ENCODE assay signal across 19 cellular contexts in genomic region chr10:74842301-74842700, GRCh38. TPM values are rescaled to one million over a fixed set of nuclear protein-coding genes. Genes with fewer than 3 reads are reported as not detected.
DNase-seq lines count a peak whose midpoint lies in the region; ATAC-seq, FAIRE-seq and TF ChIP-seq lines count a peak whose summit lies in the region.
"Had no signal": no experiment of that assay in that cellular context is flagged by ENCODE, and none has a peak within 500 bp of the region (broad histone marks: within the 10 kb centered on the region; RNA-seq: fewer than 3 reads in every experiment).

No MANE protein-coding gene starts in this region.

- FAIRE-seq in GM12891 (lab: Jason Lieb, UNC) = peak; percentile 40
- no peak for FAIRE-seq in HepG2 (lab: Jason Lieb, UNC)

- DNase-seq in GM12891 (ENCODE audit: insufficient read length, low spot score) = no peak
- no peak for DNase-seq in T-helper 17 cell
- DNase-seq in WERI-Rb-1 = no peak
- DNase-seq in HepG2 (ENCODE audit: low spot score) = no peak
- DNase-seq: activated CD8-positive, alpha-beta memory T cell treated with anti-CD3 and anti-CD28 coated beads for 24 hours; activated effector memory CD4-positive, alpha-beta T cell treated with anti-CD3 and anti-CD28 coated beads, Interleukin-2, amount 50 U/mL, for 16 hours; C1 segment of cervical spinal cord; HCEC 1CT; NCI-H1417 treated with DMSO at 0.1 percent for 48 hours; NCI-H2227 treated with DMSO at 0.1 percent for 48 hours; retina; stimulated activated CD4-positive, alpha-beta T cell treated with anti-CD3 and anti-CD28 coated beads, Interleukin-2, amount 100 ng/mL, for 24 hours; SW 1271; trophoblast cell had no signal

- peaks cover 0 to 33% (median 19%) of the 10 kb centered on the region in 10 experiments; a peak in 13 of 20 replicates for H3K4me1 ChIP-seq in BLaER1 treated with 17β-estradiol and CSF1 and Interleukin-3, amounts not matched to agents 10 nM and 100 nM
- peaks cover 23 to 39% of the 10 kb centered on the region in 2 experiments for H3K4me1 ChIP-seq in neutrophil (ENCODE audit: control insufficient read depth in 1 of 2, insufficient read depth in 1 of 2, low read depth in 1 of 2, low read length in 1 of 2)
- peaks cover 7% of the 10 kb centered on the region for H3K4me1 ChIP-seq in HepG2 (ENCODE audit: insufficient read depth, low read length)

- peak overlapping the region in 9 of 11 experiments; percentile 5 to 83 (median 56); a peak in 16 of 22 replicates for H3K27ac ChIP-seq in BLaER1 treated with 17β-estradiol and CSF1 and Interleukin-3, amounts not matched to agents 10 nM and 100 nM
- H3K27ac ChIP-seq in neutrophil (peak overlapping the region; percentile 80), WERI-Rb-1 (no peak overlapping the region), HepG2 (ENCODE audit: extremely low read length, insufficient read depth, low read length) (no peak overlapping the region)

- POLR2A ChIA-PET in HepG2 (lab: Yijun Ruan, JAX) = no interaction called here

- H3K79me2 ChIP-seq in HepG2 (ENCODE audit: insufficient read depth, low read length) = peaks cover 10% of the 10 kb centered on the region

- H3K4me3 Mint-ChIP-seq in T-helper 17 cell = no peak overlapping the region
- H3K4me3 Mint-ChIP-seq: nephron had no signal

- H2AFZ ChIP-seq in HepG2 (ENCODE audit: low read length) = no peak overlapping the region

- TF ChIP-seq POLR2A in GM12891 (IDR thresholded peaks at IDR 0.05; ENCODE audit: low read depth, low read length) (no peak), HepG2 (IDR thresholded peaks at IDR 0.05; ENCODE audit: insufficient read depth in 1 of 2, low read depth in 2 of 2, low read length in 2 of 2) (no peak)

- CTCF ChIA-PET in HepG2 (lab: Yijun Ruan, JAX; ENCODE audit: low intra/inter-chr PET ratio, low total read pairs) = no interaction called here

- TF ChIP-seq CTCF in neutrophil (IDR thresholded peaks at IDR 0.05) = no peak
- TF ChIP-seq CTCF in WERI-Rb-1 (IDR thresholded peaks at IDR 0.05; ENCODE audit: low read depth, low read length) = no peak
- no peak for TF ChIP-seq CTCF in HepG2 (CRISPR knock-in tag; IDR thresholded peaks at IDR 0.05)

- peak overlapping the region in 4 of 11 experiments; percentile 27 to 69 (median 42); a peak in 7 of 22 replicates for H3K9ac ChIP-seq in BLaER1 treated with 17β-estradiol and CSF1 and Interleukin-3, amounts not matched to agents 10 nM and 100 nM
- no peak overlapping the region for H3K9ac ChIP-seq in HepG2 (ENCODE audit: insufficient read depth, low read depth, low read length)

- BruUV-seq in HepG2 (replicated peaks; lab: Mats Ljungman, UMichigan) = no TSS peak

- no peaks in the 10 kb centered on the region for H3K27me3 Mint-ChIP-seq in T-helper 17 cell

- H3K4me1 Mint-ChIP-seq in T-helper 17 cell = peaks cover 40% of the 10 kb centered on the region

- peaks cover 26 to 85% (median 81%) of the 10 kb centered on the region in 11 experiments for H3K36me3 ChIP-seq in BLaER1 treated with 17β-estradiol and CSF1 and Interleukin-3, amounts not matched to agents 10 nM and 100 nM
- H3K36me3 ChIP-seq in neutrophil = no peaks in the 10 kb centered on the region
- H3K36me3 ChIP-seq in WERI-Rb-1 = peaks cover 8% of the 10 kb centered on the region
- H3K36me3 ChIP-seq in HepG2 (replicated peaks in 1 of 2; ENCODE audit: control insufficient read depth in 1 of 2, insufficient read depth in 2 of 2, low read length in 2 of 2) = peaks cover 7 to 9% of the 10 kb centered on the region in 2 experiments

- peak overlapping the region; percentile 80 for H3K27ac Mint-ChIP-seq in T-helper 17 cell
- H3K27ac Mint-ChIP-seq: nephron had no signal

- TF ChIP-seq EP300 in HepG2 (IDR thresholded peaks at IDR 0.05; ENCODE audit: low read depth in 2 of 2, low read length in 2 of 2) (no peak), HepG2 (CRISPR knock-in tag; IDR thresholded peaks at IDR 0.05; ENCODE audit: borderline replicate concordance) (no peak)

- H3K36me3 Mint-ChIP-seq in T-helper 17 cell (ENCODE audit: low read depth) = peaks cover 8% of the 10 kb centered on the region

- peak; percentile 40 for ATAC-seq in T-helper 17 cell
- no peak for ATAC-seq in HepG2
- no peak for ATAC-seq in GM19035 (IDR thresholded peaks at IDR 0.05; ENCODE audit: unreplicated experiment)
- no peak for ATAC-seq in HG02571 (IDR thresholded peaks at IDR 0.05; ENCODE audit: unreplicated experiment)

- in situ Hi-C loops in HepG2 (cut with HindIII; ENCODE audit: extremely low pct_ligation_motif_present, low pct_unique_long_range_greater_than_20kb) = no loop called here

- H3K4me2 ChIP-seq in BLaER1 treated with 17β-estradiol and CSF1 and Interleukin-3, amounts not matched to agents 10 nM and 100 nM = peak overlapping the region in 7 of 11 experiments; percentile 11 to 62 (median 42); a peak in 12 of 22 replicates
- no peak overlapping the region for H3K4me2 ChIP-seq in HepG2 (ENCODE audit: low read depth, low read length)

- peaks cover 0 to 9% (median 0%) of the 10 kb centered on the region in 11 experiments; a peak in 5 of 22 replicates for H3K9me3 ChIP-seq in BLaER1 treated with 17β-estradiol and CSF1 and Interleukin-3, amounts not matched to agents 10 nM and 100 nM (replicated peaks in 1 of 11)
- no peaks in the 10 kb centered on the region for H3K9me3 ChIP-seq in T-helper 17 cell (ENCODE audit: control insufficient read depth, low read length, poor library complexity, severe bottlenecking)
- H3K9me3 ChIP-seq in neutrophil = no peaks in the 10 kb centered on the region
- no peaks in the 10 kb centered on the region for H3K9me3 ChIP-seq in WERI-Rb-1 (ENCODE audit: severe bottlenecking)
- H3K9me3 ChIP-seq in HepG2 (ENCODE audit: low read length) = no peaks in the 10 kb centered on the region

- intact Hi-C loops in HepG2 (cut with micrococcal nuclease; ENCODE audit: unreplicated experiment) = no loop called here

- H4K20me1 ChIP-seq in BLaER1 treated with 17β-estradiol and CSF1 and Interleukin-3, amounts not matched to agents 10 nM and 100 nM = peaks cover 0 to 8% (median 0%) of the 10 kb centered on the region in 11 experiments; a peak in 6 of 22 replicates
- H4K20me1 ChIP-seq in HepG2 (ENCODE audit: insufficient read depth, low read length) = no peaks in the 10 kb centered on the region

- no peaks in the 10 kb centered on the region for H3K27me3 ChIP-seq in BLaER1 treated with 17β-estradiol and CSF1 and Interleukin-3, amounts not matched to agents 10 nM and 100 nM
- no peaks in the 10 kb centered on the region for H3K27me3 ChIP-seq in neutrophil
- no peaks in the 10 kb centered on the region for H3K27me3 ChIP-seq in WERI-Rb-1 (ENCODE audit: insufficient read depth, low read depth, severe bottlenecking)
- no peaks in the 10 kb centered on the region for H3K27me3 ChIP-seq in HepG2 (ENCODE audit: control insufficient read depth in 1 of 2, insufficient read depth in 2 of 2, low read length in 2 of 2)

- no peak for TF ChIP-seq RAD21 in HepG2 (CRISPR knock-in tag; IDR thresholded peaks at IDR 0.05)

- no peak overlapping the region for H3K4me3 ChIP-seq in BLaER1 treated with 17β-estradiol and CSF1 and Interleukin-3, amounts not matched to agents 10 nM and 100 nM
- H3K4me3 ChIP-seq in neutrophil (ENCODE audit: low read depth in 1 of 2, low read length in 1 of 2) (no peak overlapping the region), WERI-Rb-1 (ENCODE audit: low read depth, low read length) (no peak overlapping the region), HepG2 (replicated peaks in 1 of 3; ENCODE audit: insufficient read depth in 1 of 3, low read depth in 2 of 3, low read length in 3 of 3) (no peak overlapping the region)

- WGBS in HepG2 (ENCODE audit: low lambda C conversion rate) = 100% methylated on average over 1 of the region's 1 CpG

TF ChIP-seq in GM12891, 5 proteins besides CTCF, POLR2A, EP300 and RAD21:
- TF ChIP-seq SPI1 (IDR thresholded peaks at IDR 0.05; ENCODE audit: low read depth, low read length) = 0 out of 2 replicates have a peak, but pooled peaks have one; percentile 29
- no peak for TF ChIP-seq TAF1 (IDR thresholded peaks at IDR 0.05; ENCODE audit: low read depth, low read length)
TF ChIP-seq in GM12891: peak in this region for 1.

TF ChIP-seq in HepG2, 621 proteins besides CTCF, POLR2A, EP300 and RAD21 (continues in another document):
- no peak for TF ChIP-seq TAF15 (IDR thresholded peaks at IDR 0.05; ENCODE audit: low read depth, low read length, poor library complexity, severe bottlenecking)
- no peak for TF ChIP-seq ZNF556 (CRISPR knock-in tag; IDR thresholded peaks at IDR 0.05; ENCODE audit: borderline replicate concordance)
- no peak for TF ChIP-seq ZC3H4 (CRISPR knock-in tag; IDR thresholded peaks at IDR 0.05; ENCODE audit: borderline replicate concordance)
- TF ChIP-seq TOPORS (CRISPR knock-in tag; IDR thresholded peaks at IDR 0.05) = no peak
- TF ChIP-seq CHCHD3 (CRISPR knock-in tag; IDR thresholded peaks at IDR 0.05) = no peak
- no peak for TF ChIP-seq KLF12 (CRISPR knock-in tag; IDR thresholded peaks at IDR 0.05; ENCODE audit: borderline replicate concordance)
- TF ChIP-seq ZBTB8A (CRISPR knock-in tag; IDR thresholded peaks at IDR 0.05; ENCODE audit: borderline replicate concordance, low read depth) = no peak
- TF ChIP-seq ZNF180 (CRISPR knock-in tag; IDR thresholded peaks at IDR 0.05; ENCODE audit: borderline replicate concordance, low read depth) = no peak

RNA-seq across cellular contexts. Expression of gene KAT6B, which starts 15.9 kb away (rescaled TPM):
- polyA plus RNA-seq in GM12891 (2012; ENCODE audit: low read depth, missing spikeins) = 9.2 TPM
- total RNA-seq in T-helper 17 cell (10 to 100 TPM; 81.9 to 84.6 TPM), HepG2 (2016; rRNA removed; fragmentation: Illumina TruSeq; extraction: Trizol) (7.8 and 9.5 TPM in 2 replicates)
- total RNA-seq in HepG2 (2016; cell fraction: cytosol; rRNA removed; fragmentation: Illumina TruSeq; extraction: Trizol; ENCODE audit: low read depth) = 35.6 and 36.1 TPM in 2 replicates
- 6.7 and 6.8 TPM in 2 replicates for total RNA-seq in HepG2 (2016; cell fraction: insoluble cytoplasmic fraction; rRNA removed; fragmentation: Illumina TruSeq; extraction: Trizol)
- 16.4 and 21.4 TPM in 2 replicates for total RNA-seq in HepG2 (2016; cell fraction: membrane; rRNA removed; fragmentation: Illumina TruSeq; extraction: Trizol)
- total RNA-seq in HepG2 (2016; cell fraction: nucleus; rRNA removed; fragmentation: Illumina TruSeq; extraction: Trizol) = 19.4 and 22.8 TPM in 2 replicates
- 3.0 and 3.1 TPM in 2 replicates for polyA plus RNA-seq in HepG2 (2011; rRNA removed)
- 1.9 and 2.8 TPM in 2 replicates for polyA plus RNA-seq in HepG2 (2011; cell fraction: cytosol; rRNA removed)
- 6.5 and 7.1 TPM in 2 replicates for polyA plus RNA-seq in HepG2 (2011; cell fraction: nucleus; rRNA removed)
- 5.0 and 6.6 TPM in 2 replicates for polyA plus RNA-seq in HepG2 (2012)
- 0.43 and 1.0 TPM in 2 replicates for polyA plus RNA-seq in HepG2 (2016; cell fraction: cytosol; fragmentation: Illumina TruSeq; extraction: Trizol; ENCODE audit: low read depth)
- polyA plus RNA-seq in HepG2 (2016; cell fraction: insoluble cytoplasmic fraction; fragmentation: Illumina TruSeq; extraction: Trizol; ENCODE audit: low read depth) = 5.3 and 6.4 TPM in 2 replicates
- 0.70 and 0.76 TPM in 2 replicates for polyA plus RNA-seq in HepG2 (2016; cell fraction: membrane; fragmentation: Illumina TruSeq; extraction: Trizol; ENCODE audit: low read depth)
- polyA plus RNA-seq in HepG2 (2016; cell fraction: nucleus; fragmentation: Illumina TruSeq; extraction: Trizol; ENCODE audit: insufficient read depth, low read depth) = 11.0 and 11.7 TPM in 2 replicates
- polyA minus RNA-seq in HepG2 (2011; rRNA and poly(A)+ RNA removed; ENCODE audit: low replicate concordance) = 16.4 and 17.8 TPM in 2 replicates
- 9.5 and 11.9 TPM in 2 replicates for polyA minus RNA-seq in HepG2 (2011; cell fraction: cytosol; rRNA and poly(A)+ RNA removed)
- polyA minus RNA-seq in HepG2 (2011; cell fraction: nucleus; rRNA and poly(A)+ RNA removed) = 60.8 and 62.2 TPM in 2 replicates

Comparison
In these comparisons a context has a peak if more than half of its experiments do, and no peak if none do; other contexts are left out.
1. H3K27ac ChIP-seq: peak in BLaER1 treated with 17β-estradiol and CSF1 and Interleukin-3, amounts not matched to agents 10 nM and 100 nM (9 of 11) and neutrophil (single experiment); none in WERI-Rb-1 (single experiment) and HepG2 (single experiment).